ENCODE assay signal across 39 cellular contexts in the genomic region with DNA sequence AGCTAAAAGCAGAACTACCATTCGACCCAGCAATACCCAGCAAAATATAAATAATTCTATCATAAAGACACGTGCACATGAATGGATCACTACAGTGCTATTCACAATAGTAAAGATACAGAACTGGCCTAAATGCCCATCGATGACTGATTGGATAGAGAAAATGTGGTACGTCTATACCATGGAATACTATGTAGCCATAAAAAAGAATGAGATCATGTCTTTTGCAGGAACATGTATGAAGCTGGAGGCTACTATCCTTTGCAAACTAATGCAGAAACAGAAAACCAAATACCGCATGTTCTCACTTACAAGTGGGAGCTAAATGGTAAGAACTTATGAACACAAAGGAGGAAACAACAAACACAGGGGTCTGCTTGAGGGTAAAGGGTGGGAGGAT.
"Had no signal": no experiment of that assay in that cellular context is flagged by ENCODE, and none has a peak within 500 bp of the region (broad histone marks: within the 10 kb centered on the region; RNA-seq: fewer than 3 reads in every experiment).

No MANE protein-coding gene starts in this region.

- H3K27ac Mint-ChIP-seq: activated naive CD4-positive, alpha-beta T cell treated with anti-CD3 and anti-CD28 coated beads for 36 hours; activated naive CD4-positive, alpha-beta T cell treated with anti-CD3 and anti-CD28 coated beads, Interleukin-2, amount 10 ng/mL, durations not matched to agents 7 days and 5 days; activated naive CD4-positive, alpha-beta T cell treated with anti-CD3 and anti-CD28 coated beads, Interleukin-2, amount 50 U/mL, for 24 hours; activated naive CD4-positive, alpha-beta T cell treated with anti-CD3 and anti-CD28 coated beads, Interleukin-2, amount 50 U/mL, for 72 hours; activated naive CD8-positive, alpha-beta T cell; activated naive CD8-positive, alpha-beta T cell treated with anti-CD3 and anti-CD28 coated beads for 36 hours; activated naive CD8-positive, alpha-beta T cell treated with anti-CD3 and anti-CD28 coated beads, Interleukin-2, amount 10 ng/mL, durations not matched to agents 7 days and 5 days; activated naive CD8-positive, alpha-beta T cell treated with anti-CD3 and anti-CD28 coated beads, Interleukin-2, amount 50 U/mL, for 24 hours; activated T-cell treated with anti-CD3 and anti-CD28 coated beads, Interleukin-2, amount 50 U/mL, for 72 hours; activated T-helper 1 cell treated with anti-CD3 and anti-CD28 coated beads, Interleukin-12 subunit alpha, Interleukin-12 subunit beta, Interleukin-2, Interleukin-4 antibody, amounts not matched to agents 30 ng/mL and 10 ng/mL and 1 ng/mL, durations not matched to agents 14 hours and 24 hours and 36 hours; activated T-helper 17 cell treated with anti-CD3 and anti-CD28 coated beads, Interleukin-2, amount 50 U/mL, for 72 hours; activated T-helper 2 cell treated with anti-CD3 and anti-CD28 coated beads, Interferon-gamma antibody, Interleukin-2, Interleukin-4, amounts not matched to agents 10 μg/mL and 5 μg/mL and 100 μg/mL, durations not matched to agents 14 hours and 24 hours and 36 hours; brain had no signal

- H3K36me3 ChIP-seq: adrenal gland, brain microvascular endothelial cell, breast epithelium, cardiac muscle cell had no signal

- H3K4me1 Mint-ChIP-seq: activated naive CD4-positive, alpha-beta T cell treated with anti-CD3 and anti-CD28 coated beads, Interleukin-2, amount 10 ng/mL, durations not matched to agents 7 days and 5 days; activated naive CD4-positive, alpha-beta T cell treated with anti-CD3 and anti-CD28 coated beads, Interleukin-2, amount 50 U/mL, for 24 hours; brain had no signal

- H3K9me3 Mint-ChIP-seq: central memory CD8-positive, alpha-beta T cell had no signal

- H3K27me3 ChIP-seq: adrenal gland, ascending aorta, brain microvascular endothelial cell, breast epithelium, cardiac muscle cell had no signal

- ATAC-seq: activated naive CD4-positive, alpha-beta T cell treated with anti-CD3 and anti-CD28 coated beads, Interleukin-2, amount 50 U/mL, for 72 hours; activated naive CD8-positive, alpha-beta T cell treated with anti-CD3 and anti-CD28 coated beads, Interleukin-2, amount 50 U/mL, for 24 hours; activated T-cell treated with anti-CD3 and anti-CD28 coated beads, Interleukin-2, amount 50 U/mL, for 4 hours; activated T-cell treated with anti-CD3 and anti-CD28 coated beads, Interleukin-2, amount 50 U/mL, for 72 hours; activated T-helper 17 cell treated with anti-CD3 and anti-CD28 coated beads, Interleukin-2, amount 50 U/mL, for 72 hours; body of pancreas had no signal

- H3K4me3 ChIP-seq: adrenal gland, ascending aorta, body of pancreas, breast epithelium, cardiac muscle cell had no signal

- H3K4me1 ChIP-seq: adrenal gland, ascending aorta, breast epithelium had no signal

- H3K4me3 Mint-ChIP-seq: activated naive CD4-positive, alpha-beta T cell treated with anti-CD3 and anti-CD28 coated beads for 36 hours; activated naive CD4-positive, alpha-beta T cell treated with anti-CD3 and anti-CD28 coated beads, Interleukin-2, amount 10 ng/mL, durations not matched to agents 7 days and 5 days; activated naive CD4-positive, alpha-beta T cell treated with anti-CD3 and anti-CD28 coated beads, Interleukin-2, amount 50 U/mL, for 24 hours; activated naive CD8-positive, alpha-beta T cell; activated naive CD8-positive, alpha-beta T cell treated with anti-CD3 and anti-CD28 coated beads for 36 hours; activated naive CD8-positive, alpha-beta T cell treated with anti-CD3 and anti-CD28 coated beads, Interleukin-2, amount 10 ng/mL, durations not matched to agents 7 days and 5 days; activated naive CD8-positive, alpha-beta T cell treated with anti-CD3 and anti-CD28 coated beads, Interleukin-2, amount 50 U/mL, for 24 hours; activated T-cell treated with anti-CD3 and anti-CD28 coated beads, Interleukin-2, amount 50 U/mL, for 4 hours; activated T-cell treated with anti-CD3 and anti-CD28 coated beads, Interleukin-2, amount 50 U/mL, for 72 hours; activated T-helper 1 cell treated with anti-CD3 and anti-CD28 coated beads, Interleukin-12 subunit alpha, Interleukin-12 subunit beta, Interleukin-2, Interleukin-4 antibody, amounts not matched to agents 30 ng/mL and 10 ng/mL and 1 ng/mL, durations not matched to agents 14 hours and 24 hours and 36 hours; activated T-helper 17 cell treated with anti-CD3 and anti-CD28 coated beads, Interleukin-2, amount 50 U/mL, for 72 hours; brain; central memory CD8-positive, alpha-beta T cell had no signal

- H3K9me3 ChIP-seq: adrenal gland, body of pancreas had no signal

- H3K27me3 Mint-ChIP-seq: activated naive CD4-positive, alpha-beta T cell treated with anti-CD3 and anti-CD28 coated beads, Interleukin-2, amount 10 ng/mL, durations not matched to agents 7 days and 5 days; activated naive CD4-positive, alpha-beta T cell treated with anti-CD3 and anti-CD28 coated beads, Interleukin-2, amount 50 U/mL, for 24 hours; activated naive CD8-positive, alpha-beta T cell; activated naive CD8-positive, alpha-beta T cell treated with anti-CD3 and anti-CD28 coated beads for 36 hours; activated naive CD8-positive, alpha-beta T cell treated with anti-CD3 and anti-CD28 coated beads, Interleukin-2, amount 10 ng/mL, durations not matched to agents 7 days and 5 days; activated naive CD8-positive, alpha-beta T cell treated with anti-CD3 and anti-CD28 coated beads, Interleukin-2, amount 50 U/mL, for 24 hours; activated T-helper 17 cell treated with anti-CD3 and anti-CD28 coated beads, Interleukin-2, amount 50 U/mL, for 72 hours; central memory CD8-positive, alpha-beta T cell had no signal

- H3K27ac ChIP-seq: adrenal gland, ascending aorta, body of pancreas, brain microvascular endothelial cell, breast epithelium, cardiac muscle cell had no signal

- FAIRE-seq: astrocyte, bronchial epithelial cell, colon had no signal

- DNase-seq: activated effector memory CD4-positive, alpha-beta T cell treated with anti-CD3 and anti-CD28 coated beads, Interleukin-2, amount 50 U/mL, for 16 hours; activated effector memory CD4-positive, alpha-beta T cell treated with Interleukin-2 at 50 U/mL for 16 hours; activated gamma-delta T cell; activated gamma-delta T cell treated with Interleukin-2 at 50 U/mL for 16 hours; activated naive CD4-positive, alpha-beta T cell; activated naive CD4-positive, alpha-beta T cell treated with anti-CD3 and anti-CD28 coated beads for 36 hours; activated naive CD4-positive, alpha-beta T cell treated with anti-CD3 and anti-CD28 coated beads, Interleukin-2, amount 10 ng/mL, durations not matched to agents 7 days and 5 days; activated naive CD4-positive, alpha-beta T cell treated with anti-CD3 and anti-CD28 coated beads, Interleukin-2, amount 50 U/mL, for 16 hours; activated naive CD4-positive, alpha-beta T cell treated with Interleukin-2 at 50 U/mL for 16 hours; activated naive CD8-positive, alpha-beta T cell treated with anti-CD3 and anti-CD28 coated beads for 36 hours; activated naive CD8-positive, alpha-beta T cell treated with anti-CD3 and anti-CD28 coated beads, Interleukin-2, amount 10 ng/mL, durations not matched to agents 7 days and 5 days; activated naive CD8-positive, alpha-beta T cell treated with anti-CD3 and anti-CD28 coated beads, Interleukin-2, amount 50 U/mL, for 24 hours; activated T-cell treated with anti-CD3 and anti-CD28 coated beads, Interleukin-2, amount 50 U/mL, for 4 hours; activated T-cell treated with anti-CD3 and anti-CD28 coated beads, Interleukin-2, amount 50 U/mL, for 48 hours; activated T-cell treated with anti-CD3 and anti-CD28 coated beads, Interleukin-2, amount 50 U/mL, for 72 hours; adrenal gland; amniotic stem cell; amygdala; anterior cingulate cortex; aorta; body of pancreas; brain microvascular endothelial cell; caudate nucleus; central memory CD4-positive, alpha-beta T cell; cerebellar nuclear complex had no signal
